ENCODE assay signal across 3 cellular contexts in genomic region chr7:72494807-72495206, GRCh38.
"Had no signal": no experiment of that assay in that cellular context is flagged by ENCODE, and none has a peak within 500 bp of the region (broad histone marks: within the 10 kb centered on the region; RNA-seq: fewer than 3 reads in every experiment).

No MANE protein-coding gene starts in this region.

- H3K4me3 ChIP-seq: GM23338 had no signal

- H3K4me2 ChIP-seq: GM23338 had no signal

- DNase-seq: HCEC 1CT had no signal

- H3K27ac ChIP-seq: HL-60 had no signal

- H2AFZ ChIP-seq: GM23338 had no signal
